ENCODE assay signal across 21 cellular contexts in the genomic region with DNA sequence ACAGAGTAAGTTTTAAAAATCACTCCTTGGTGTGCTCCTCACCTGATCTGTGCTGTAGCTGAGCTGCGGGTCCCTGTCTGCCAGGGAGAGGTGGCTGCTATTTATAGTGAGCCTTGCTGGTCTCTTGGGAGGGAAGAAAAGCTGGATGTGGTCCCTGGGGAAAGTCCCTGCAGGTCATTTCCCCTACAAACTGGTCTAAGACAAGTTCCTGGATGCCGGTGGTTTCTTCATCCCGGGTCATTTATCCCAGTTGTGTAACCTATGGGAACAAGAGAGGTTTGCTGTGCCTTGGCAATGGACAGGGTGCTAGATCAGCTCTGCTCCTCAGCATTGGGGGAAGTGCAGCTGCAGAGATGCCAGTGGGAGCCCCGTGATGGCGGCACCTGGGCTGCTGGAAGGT. TPM values are rescaled to one million over a fixed set of nuclear protein-coding genes. Genes with fewer than 3 reads are reported as not detected.
DNase-seq lines count a peak whose midpoint lies in the region; ATAC-seq and TF ChIP-seq lines count a peak whose summit lies in the region.
"Had no signal": no experiment of that assay in that cellular context is flagged by ENCODE, and none has a peak within 500 bp of the region (broad histone marks: within the 10 kb centered on the region; RNA-seq: fewer than 3 reads in every experiment).

A gene (minus strand): TSS at position 108 of the 400 bp plus-strand sequence. CDS start 657 bp downstream, outside the sequence.

- DNase-seq in left cardiac atrium: no peak
- DNase-seq in heart left ventricle: no peak
- peak; percentile 88 for DNase-seq in glomerular visceral epithelial cell (ENCODE audit: extremely low spot score)
- DNase-seq in mucosa of gallbladder (ENCODE audit: low spot score): no peak
- no peak for DNase-seq in NCI-H82 treated with DMSO at 0.1 percent for 48 hours (lab: John Stamatoyannopoulos, UW; ENCODE audit: unreplicated experiment)
- DNase-seq in GM03348 (ENCODE audit: low spot score): no peak
- DNase-seq in COR-L47 (lab: John Stamatoyannopoulos, UW): no peak
- no peak for DNase-seq in retina
- DNase-seq: activated CD4-positive, alpha-beta T cell treated with anti-CD3 and anti-CD28 coated beads for 36 hours; activated naive CD8-positive, alpha-beta T cell treated with anti-CD3 and anti-CD28 coated beads, Interleukin-2, amount 50 U/mL, for 24 hours; hippocampal formation; NCI-H1417 treated with DMSO at 0.1 percent for 48 hours; NCI-H774; OCI-M1; stimulated activated CD4-positive, alpha-beta T cell treated with anti-CD3 and anti-CD28 coated beads, Interleukin-4, amount 100 ng/mL, for 4 hours; stomach; T-cell had no signal

- H3K27ac ChIP-seq in heart left ventricle: no peak within 1 kb of the TSS
- H3K27ac ChIP-seq: A549, BLaER1, neural progenitor cell had no signal

- TF ChIP-seq POLR2A in heart left ventricle (IDR thresholded peaks at IDR 0.05): no peak

- H3K36me3 ChIP-seq in heart left ventricle: no peaks in the 10 kb centered on the region
- H3K36me3 ChIP-seq: BLaER1, neural progenitor cell, stomach had no signal

- no peaks in the 10 kb centered on the region for H3K9me3 ChIP-seq in heart left ventricle
- H3K9me3 ChIP-seq: stomach had no signal

- H3K4me1 ChIP-seq in heart left ventricle: no peaks in the 10 kb centered on the region
- H3K4me1 ChIP-seq: A549, neural progenitor cell had no signal

- no peak for TF ChIP-seq CTCF in heart left ventricle (IDR thresholded peaks at IDR 0.05)

- peak in 1 of 2 donors; percentile 34 for ATAC-seq in left cardiac atrium
- ATAC-seq in heart left ventricle: no peak
- ATAC-seq: A549; activated CD4-positive, alpha-beta T cell treated with anti-CD3 and anti-CD28 coated beads for 36 hours; activated naive CD8-positive, alpha-beta T cell treated with anti-CD3 and anti-CD28 coated beads, Interleukin-2, amount 50 U/mL, for 24 hours; T-cell had no signal

- intact Hi-C loops in left cardiac atrium (cut with DNase I): no loop called here
- intact Hi-C loops in heart left ventricle (cut with DNase I): loop anchor here in 1 of 10 donors (10.0 kb wide), 1 partner anchor 486 kb away; no protein-coding TSS in a partner anchor

- no peak within 1 kb of the TSS for H3K4me3 ChIP-seq in heart left ventricle
- H3K4me3 ChIP-seq: A549, BLaER1, neural progenitor cell, stomach had no signal

- WGBS in heart left ventricle, 4 donors: 45 to 56% (median 55%) methylated on average over 4 to 5 of the region's 5 CpGs

- peaks cover 0 to 2% (median 0%) of the 10 kb centered on the region in 9 donors for H3K27me3 ChIP-seq in heart left ventricle
- H3K27me3 ChIP-seq: BLaER1, neural progenitor cell, stomach had no signal

RNA-seq across cellular contexts. Expression of the gene that starts here (rescaled TPM):
- total RNA-seq in left cardiac atrium: 100 to 1,000 TPM in 1 of 2 donors, 10 to 100 TPM in 1; 45.8 to 223 TPM
- 1 to 10 TPM in 3 of 9 donors, under 1 TPM in 1, not detected in 5; 0.56 to 2.2 (median 1.3) TPM for total RNA-seq in heart left ventricle
- polyA plus RNA-seq in heart left ventricle: 1 to 10 TPM in 1 of 2 donors, not detected in 1; 1.9 TPM
- 20.3 TPM for total RNA-seq in mucosa of gallbladder
- total RNA-seq: activated CD4-positive, alpha-beta T cell treated with anti-CD3 and anti-CD28 coated beads for 36 hours; pulmonary artery endothelial cell had no signal
